8 cellular contexts compared by ENCODE assay signal in genomic region chr7:6283391-6284054, GRCh38. TPM values are rescaled to one million over a fixed set of nuclear protein-coding genes. Genes with fewer than 3 reads are reported as not detected.
DNase-seq lines count a peak whose midpoint lies in the region; ATAC-seq and TF ChIP-seq lines count a peak whose summit lies in the region.
"Not testable (repeated sequence)": the region's sequence is repeated elsewhere in the genome, so short reads cannot be mapped to it uniquely, and the experiment has no call there.

No MANE protein-coding gene starts in this region.

- H3K27me3 ChIP-seq in RWPE2 (ENCODE audit: insufficient read depth, poor library complexity, severe bottlenecking); left lung: not testable (repeated sequence)

- not testable (repeated sequence) for H3K9me3 ChIP-seq in RWPE2 (ENCODE audit: severe bottlenecking); left lung

- ATAC-seq in RWPE2 (ENCODE audit: low read depth), result peak; percentile 72
- ATAC-seq in left lung, result peak; percentile 66

- in situ Hi-C loops in astrocyte of the spinal cord (cut with HindIII; ENCODE audit: low sequenced_read_pairs), result not testable (repeated sequence)

- not testable (repeated sequence) for H3K36me3 ChIP-seq in RWPE2 (ENCODE audit: low read depth); left lung

- H3K27ac ChIP-seq in RWPE2 (ENCODE audit: poor library complexity, severe bottlenecking) (peak overlapping the region; percentile 99), left lung (peak overlapping the region; percentile 7 to 46)

- DNase-seq in A172 (ENCODE audit: low spot score), result peak; percentile 94
- DNase-seq in EH (ENCODE audit: low read depth), result peak; percentile 94
- peak; percentile 79 for DNase-seq in HT1080 (ENCODE audit: low read depth)
- DNase-seq in RWPE2 (ENCODE audit: low spot score), result peak; percentile 82
- DNase-seq in astrocyte of the spinal cord (ENCODE audit: low read depth, low spot score), result peak; percentile 74
- DNase-seq in fibroblast of gingiva (ENCODE audit: low read depth), result peak; percentile 87
- not testable (repeated sequence) for DNase-seq in left lung
- peak; percentile 62 for DNase-seq in retinal pigment epithelial cell (ENCODE audit: low read depth)

- not testable (repeated sequence) for H3K4me3 ChIP-seq in RWPE2 (ENCODE audit: severe bottlenecking); astrocyte of the spinal cord (ENCODE audit: low read depth, low read length); left lung; retinal pigment epithelial cell (ENCODE audit: low read length)

- intact Hi-C loops in left lung (cut with DNase I), result not testable (repeated sequence)

- H3K4me1 ChIP-seq in RWPE2 (ENCODE audit: insufficient read depth, poor library complexity, severe bottlenecking), result peaks cover 26% of the 10 kb centered on the region
- H3K4me1 ChIP-seq in left lung, result not testable (repeated sequence)

- peak; percentile 6 for TF ChIP-seq CTCF in RWPE2 (IDR thresholded peaks at IDR 0.05; ENCODE audit: poor library complexity, severe bottlenecking)
- TF ChIP-seq CTCF in astrocyte of the spinal cord (IDR thresholded peaks at IDR 0.05; ENCODE audit: low read depth, low read length); left lung (IDR thresholded peaks at IDR 0.05); retinal pigment epithelial cell (conservative IDR thresholded peaks at IDR 0.05; ENCODE audit: low read depth, low read length): not testable (repeated sequence)

RNA-seq across cellular contexts. Expression of gene CYTH3, which starts 11.1 kb away (rescaled TPM):
- 34.8 and 50.7 TPM in 2 replicates for total RNA-seq in A172 (2014; rRNA removed; shearing (Covaris generic))
- total RNA-seq in HT1080 (2014; rRNA removed; shearing (Covaris generic)), result 15.3 and 20.4 TPM in 2 replicates
- 22.1 and 24.0 TPM in 2 replicates for polyA plus RNA-seq in HT1080 (2015; cell fraction: cytosol; rRNA removed)
- polyA plus RNA-seq in HT1080 (2015; cell fraction: nucleus; rRNA removed), result 31.5 and 35.5 TPM in 2 replicates
- total RNA-seq in left lung, result 10 to 100 TPM; 21.3 to 24.3 TPM
